20 cellular contexts compared by ENCODE assay signal in the genomic region with DNA sequence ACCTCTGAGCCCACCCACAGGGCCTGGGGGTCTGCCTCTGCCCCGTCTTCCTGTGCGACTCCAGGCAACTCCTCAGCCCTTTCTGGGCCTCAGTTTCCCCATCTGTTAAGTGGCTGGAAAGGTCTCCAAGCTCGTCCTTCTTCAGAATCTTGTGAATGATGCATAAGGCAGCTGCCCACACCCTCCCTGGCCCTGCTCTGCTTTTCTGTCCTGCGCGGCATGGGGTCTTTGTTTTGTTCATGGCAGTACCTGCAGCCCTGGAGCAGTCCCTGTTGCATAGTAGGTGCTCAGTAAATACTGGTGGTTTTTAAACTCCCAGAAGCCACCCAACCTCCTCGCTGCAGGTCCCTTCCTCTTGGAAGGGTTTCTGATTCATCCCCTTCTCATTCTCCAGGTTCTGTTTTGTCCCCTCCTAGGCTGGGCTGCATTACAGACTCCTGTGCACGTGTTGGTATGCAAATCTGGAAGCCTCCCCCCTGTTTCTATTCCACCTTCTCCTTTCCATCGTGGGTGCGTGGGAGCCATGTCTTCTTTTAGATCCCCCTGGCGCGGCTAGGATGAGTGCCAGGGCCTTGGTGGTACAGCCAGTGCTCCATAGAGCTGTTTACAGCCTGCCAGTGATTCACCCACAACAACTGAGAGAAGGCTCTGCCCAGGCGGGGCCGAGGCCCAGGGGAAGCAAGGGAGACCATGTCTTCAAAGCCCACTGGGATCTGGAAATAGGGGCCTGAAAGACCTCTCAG. TPM values are rescaled to one million over a fixed set of nuclear protein-coding genes. Genes with fewer than 3 reads are reported as not detected.
DNase-seq lines count a peak whose midpoint lies in the region; ATAC-seq, FAIRE-seq and TF ChIP-seq lines count a peak whose summit lies in the region.
"Had no signal": no experiment of that assay in that cellular context is flagged by ENCODE, and none has a peak within 500 bp of the region (broad histone marks: within the 10 kb centered on the region; RNA-seq: fewer than 3 reads in every experiment).

No MANE protein-coding gene starts in this region.

- H3K36me3 Mint-ChIP-seq in CD8-positive, alpha-beta T cell = no peaks in the 10 kb centered on the region
- H3K36me3 Mint-ChIP-seq: activated CD8-positive, alpha-beta memory T cell treated with anti-CD3 and anti-CD28 coated beads, Interleukin-2, amount 10 ng/mL, durations not matched to agents 7 days and 5 days; stimulated activated naive B cell treated with anti-CD40 and anti-IgM and Interleukin-4, amounts not matched to agents 10 μg/mL and 1 μg/mL and 100 μg/mL, for 72 hours had no signal

- H3K9me3 Mint-ChIP-seq in CD8-positive, alpha-beta T cell = no peaks in the 10 kb centered on the region
- H3K9me3 Mint-ChIP-seq: activated naive CD8-positive, alpha-beta T cell treated with anti-CD3 and anti-CD28 coated beads, Interleukin-2, amount 50 U/mL, for 24 hours; activated T-helper 2 cell treated with anti-CD3 and anti-CD28 coated beads, Interferon-gamma antibody, Interleukin-2, Interleukin-4, amounts not matched to agents 10 μg/mL and 5 μg/mL and 100 μg/mL, durations not matched to agents 14 hours and 24 hours and 36 hours; stimulated activated naive B cell treated with anti-CD40 and anti-IgM and Interleukin-4, amounts not matched to agents 10 μg/mL and 1 μg/mL and 100 μg/mL, for 72 hours; T-helper 1 cell treated with Interleukin-12 subunit alpha and Interleukin-12 subunit beta and Interleukin-4 antibody, amounts not matched to agents 30 μg/mL and 1 μg/mL, for 36 hours had no signal

- FAIRE-seq in H1 (lab: Jason Lieb, UNC) = peak; percentile 52

- ATAC-seq in CD8-positive, alpha-beta T cell = no peak
- no peak for ATAC-seq in HG03095 (IDR thresholded peaks at IDR 0.05; ENCODE audit: unreplicated experiment)
- ATAC-seq: activated CD8-positive, alpha-beta memory T cell treated with anti-CD3 and anti-CD28 coated beads, Interleukin-2, amount 10 ng/mL, durations not matched to agents 7 days and 5 days; stimulated activated naive B cell treated with anti-CD40 and anti-IgM and Interleukin-4, amounts not matched to agents 10 μg/mL and 1 μg/mL and 100 μg/mL, for 72 hours had no signal

- H3K27me3 ChIP-seq in ACC112 (ENCODE audit: insufficient read depth, low read length) (no peaks in the 10 kb centered on the region), MG63 (no peaks in the 10 kb centered on the region), H1 (replicated peaks in 1 of 4; ENCODE audit: control insufficient read depth in 3 of 4, extremely low read depth in 1 of 4, insufficient read depth in 3 of 4, low read length in 3 of 4) (no peaks in the 10 kb centered on the region; a peak in 2 of 7 replicates), neuronal stem cell (ENCODE audit: control insufficient read depth in 3 of 3, insufficient read depth in 3 of 3, low read depth in 1 of 3, low read length in 3 of 3) (peaks cover 0 to 67% (median 2%) of the 10 kb centered on the region in 3 experiments)
- no peaks in the 10 kb centered on the region for H3K27me3 ChIP-seq in CD8-positive, alpha-beta T cell (ENCODE audit: insufficient read depth, low read length)

- POLR2A ChIA-PET in H1 (lab: Charles Lee; ENCODE audit: partially characterized antibody) = interaction anchor here (0.7 to 4.1 kb wide), 6 partner anchors 10 to 55 kb away, joined by 3 to 34 read pairs (median 4); no protein-coding TSS in a partner anchor
- POLR2A ChIA-PET in CD8-positive, alpha-beta T cell (lab: Charles Lee) = no interaction called here

- CTCF ChIA-PET in H1 (lab: Charles Lee; ENCODE audit: partially characterized antibody) = interaction anchor here (0.9 to 5.6 kb wide), 16 partner anchors 10 to 83 kb away, joined by 3 to 52 read pairs (median 10); no protein-coding TSS in a partner anchor
- CTCF ChIA-PET in CD8-positive, alpha-beta T cell (lab: Charles Lee) = no interaction called here

- H3K79me2 ChIP-seq in ACC112 (ENCODE audit: control insufficient read depth, insufficient read depth, low read length, unreplicated experiment) = no peaks in the 10 kb centered on the region
- no peaks in the 10 kb centered on the region for H3K79me2 ChIP-seq in H1 (ENCODE audit: control insufficient read depth in 1 of 2, insufficient read depth in 2 of 2, low read length in 2 of 2)

- intact Hi-C loops in CD8-positive, alpha-beta T cell (cut with DNase I, micrococcal nuclease) = no loop called here

- H3K27ac ChIP-seq in ACC112 (ENCODE audit: low read depth, low read length) (no peak overlapping the region), H1 (ENCODE audit: low read depth, low read length) (no peak overlapping the region), neuronal stem cell (replicated peaks; ENCODE audit: low read length) (no peak overlapping the region)
- no peak overlapping the region for H3K27ac ChIP-seq in CD8-positive, alpha-beta T cell (ENCODE audit: low read depth, low read length)
- H3K27ac ChIP-seq: left lung had no signal

- H3K23me2 ChIP-seq in H1 (ENCODE audit: low read depth, low read length) = no peaks in the 10 kb centered on the region; the same call in 1 of the 2 replicates

- peaks cover 24% of the 10 kb centered on the region for H3K27me3 Mint-ChIP-seq in CD8-positive, alpha-beta T cell (ENCODE audit: low read depth)

- H3K27ac Mint-ChIP-seq in CD8-positive, alpha-beta T cell = no peak overlapping the region
- H3K27ac Mint-ChIP-seq: activated CD8-positive, alpha-beta memory T cell treated with anti-CD3 and anti-CD28 coated beads, Interleukin-2, amount 10 ng/mL, durations not matched to agents 7 days and 5 days; activated naive CD8-positive, alpha-beta T cell treated with anti-CD3 and anti-CD28 coated beads, Interleukin-2, amount 50 U/mL, for 24 hours; activated T-helper 2 cell treated with anti-CD3 and anti-CD28 coated beads, Interferon-gamma antibody, Interleukin-2, Interleukin-4, amounts not matched to agents 10 μg/mL and 5 μg/mL and 100 μg/mL, durations not matched to agents 14 hours and 24 hours and 36 hours; stimulated activated naive B cell treated with anti-CD40 and anti-IgM and Interleukin-4, amounts not matched to agents 10 μg/mL and 1 μg/mL and 100 μg/mL, for 72 hours; T-helper 1 cell treated with Interleukin-12 subunit alpha and Interleukin-12 subunit beta and Interleukin-4 antibody, amounts not matched to agents 30 μg/mL and 1 μg/mL, for 36 hours had no signal

- H2BK20ac ChIP-seq in H1 (ENCODE audit: low read length) = peak overlapping the region; percentile 72; the same call in 1 of the 2 replicates

- H4K5ac ChIP-seq in H1 (ENCODE audit: insufficient read length, low read depth, low read length) = no peak overlapping the region

- H3K23ac ChIP-seq in H1 (ENCODE audit: insufficient read length) (no peak overlapping the region), neuronal stem cell (ENCODE audit: low read depth, low read length, poor library complexity) (no peak overlapping the region)

- 0 out of 2 replicates have a peak overlapping the region, but pooled peaks have one; percentile 19 for H3K4me3 ChIP-seq in ACC112 (ENCODE audit: low read depth, low read length)
- no peak overlapping the region for H3K4me3 ChIP-seq in MG63
- H3K4me3 ChIP-seq in H1 (ENCODE audit: extremely low read depth in 1 of 4, insufficient read depth in 2 of 4, low read depth in 3 of 4, low read length in 4 of 4) = peak overlapping the region in 1 of 4 experiments; percentile 19; a peak in 1 of 8 replicates
- no peak overlapping the region for H3K4me3 ChIP-seq in neuronal stem cell (ENCODE audit: low read length in 2 of 2)
- no peak overlapping the region for H3K4me3 ChIP-seq in CD8-positive, alpha-beta T cell (ENCODE audit: low read depth, low read length)
- H3K4me3 ChIP-seq: left lung had no signal

- H3K14ac ChIP-seq in H1 (ENCODE audit: insufficient read length) (no peak overlapping the region), neuronal stem cell (ENCODE audit: low read length) (peak overlapping the region; percentile 73)

- no peaks in the 10 kb centered on the region for H3K36me3 ChIP-seq in ACC112 (ENCODE audit: insufficient read depth, low read length)
- no peaks in the 10 kb centered on the region for H3K36me3 ChIP-seq in MG63
- H3K36me3 ChIP-seq in H1 (ENCODE audit: control insufficient read depth in 2 of 4, insufficient read depth in 4 of 4, low read length in 3 of 4) = no peaks in the 10 kb centered on the region
- no peaks in the 10 kb centered on the region for H3K36me3 ChIP-seq in neuronal stem cell (replicated peaks in 1 of 2; ENCODE audit: control insufficient read depth in 2 of 2, insufficient read depth in 2 of 2, low read length in 2 of 2)
- H3K36me3 ChIP-seq in CD8-positive, alpha-beta T cell (ENCODE audit: insufficient read depth, low read length) = no peaks in the 10 kb centered on the region
- H3K36me3 ChIP-seq: left lung had no signal

- H2BK5ac ChIP-seq in H1 (ENCODE audit: low read depth, low read length) (peak overlapping the region; percentile 22; the same call in 1 of the 2 replicates), neuronal stem cell (ENCODE audit: low read length) (no peak overlapping the region)

- no peak overlapping the region for H3K56ac ChIP-seq in H1 (replicated peaks; ENCODE audit: insufficient read length, low read depth, low read length)

- H2AK5ac ChIP-seq in H1 (ENCODE audit: low read depth, low read length) (peak overlapping the region; percentile 19; the same call in 1 of the 2 replicates), neuronal stem cell (ENCODE audit: low read depth, low read length) (peak overlapping the region; percentile 72)

- TF ChIP-seq EP300 in H1 (IDR thresholded peaks at IDR 0.05; ENCODE audit: borderline replicate concordance in 1 of 2, low read depth in 2 of 2, low read length in 2 of 2) = no peak

- H3K4ac ChIP-seq in H1 (replicated peaks; ENCODE audit: insufficient read length, low read depth, low read length) (peak overlapping the region; percentile 40), neuronal stem cell (ENCODE audit: low read length) (no peak overlapping the region)

- WGBS in H1 (ENCODE audit: extremely low coverage in 1 of 2, insufficient coverage in 1 of 2, insufficient read length in 1 of 2, insufficient replicate concordance in 2 of 2, low coverage in 1 of 2, low lambda C conversion rate in 2 of 2, missing lambda C conversion rate in 1 of 2), 2 experiments = 64% methylated on average over 13 of the region's 13 CpGs; no CpG with 5 or more reads in 1 of the 2 experiments
- WGBS in neuronal stem cell (ENCODE audit: extremely low coverage in 2 of 2, insufficient read length in 2 of 2, insufficient replicate concordance in 1 of 2), 2 donors = no CpG with 5 or more reads among the region's 13 CpGs

- H3K4me2 ChIP-seq in H1 (ENCODE audit: insufficient read depth in 1 of 2, low read depth in 2 of 2, low read length in 2 of 2) = peak overlapping the region; percentile 10 to 28; a peak in 2 of 4 replicates
- H3K4me2 ChIP-seq in neuronal stem cell (ENCODE audit: insufficient read depth, low read length, poor library complexity, severe bottlenecking) = no peak overlapping the region

- H4K20me1 ChIP-seq in H1 (replicated peaks in 1 of 2; ENCODE audit: control insufficient read depth in 1 of 2, insufficient read depth in 2 of 2, low read length in 2 of 2) = no peaks in the 10 kb centered on the region

- peaks cover 33% of the 10 kb centered on the region for H3K4me1 ChIP-seq in ACC112 (ENCODE audit: control insufficient read depth, insufficient read depth, low read length, unreplicated experiment)
- peaks cover 5 to 32% (median 23%) of the 10 kb centered on the region in 4 experiments for H3K4me1 ChIP-seq in H1 (replicated peaks in 1 of 4; ENCODE audit: control insufficient read depth in 3 of 4, insufficient read depth in 4 of 4, low read length in 3 of 4)
- H3K4me1 ChIP-seq in neuronal stem cell (ENCODE audit: control insufficient read depth in 2 of 2, insufficient read depth in 1 of 2, low read depth in 1 of 2, low read length in 2 of 2) = peaks cover 4 to 7% of the 10 kb centered on the region in 2 donors
- H3K4me1 ChIP-seq in CD8-positive, alpha-beta T cell (ENCODE audit: insufficient read depth, low read length) = no peaks in the 10 kb centered on the region

- H3K9me3 ChIP-seq in MG63 (no peaks in the 10 kb centered on the region), H1 (ENCODE audit: insufficient read depth in 2 of 2, low read depth in 1 of 2, low read length in 1 of 2) (no peaks in the 10 kb centered on the region), neuronal stem cell (replicated peaks in 1 of 2; ENCODE audit: control insufficient read depth in 2 of 2, insufficient read depth in 1 of 2, low read depth in 1 of 2, low read length in 2 of 2) (no peaks in the 10 kb centered on the region)
- no peaks in the 10 kb centered on the region for H3K9me3 ChIP-seq in CD8-positive, alpha-beta T cell (ENCODE audit: low read length)
- H3K9me3 ChIP-seq: left lung had no signal

- TF ChIP-seq RAD21 in H1 (IDR thresholded peaks at IDR 0.05 in 1 of 2, conservative IDR thresholded peaks at IDR 0.05 in 1 of 2; ENCODE audit: low read depth in 2 of 2, low read length in 2 of 2) = no peak

- H2BK15ac ChIP-seq in H1 (ENCODE audit: low read length) = 0 out of 2 replicates have a peak overlapping the region, but pooled peaks have one; percentile 63
- H2BK15ac ChIP-seq in neuronal stem cell (ENCODE audit: low read length) = no peak overlapping the region

- H3K18ac ChIP-seq in H1 (ENCODE audit: extremely low read depth, low read length) = 0 out of 2 replicates have a peak overlapping the region, but pooled peaks have one; percentile 24
- H3K18ac ChIP-seq in neuronal stem cell (ENCODE audit: low read length) = no peak overlapping the region

- H3K4me1 Mint-ChIP-seq in CD8-positive, alpha-beta T cell (ENCODE audit: low read depth) = no peaks in the 10 kb centered on the region
- H3K4me1 Mint-ChIP-seq: activated CD8-positive, alpha-beta memory T cell treated with anti-CD3 and anti-CD28 coated beads, Interleukin-2, amount 10 ng/mL, durations not matched to agents 7 days and 5 days; activated naive CD8-positive, alpha-beta T cell treated with anti-CD3 and anti-CD28 coated beads, Interleukin-2, amount 50 U/mL, for 24 hours; stimulated activated naive B cell treated with anti-CD40 and anti-IgM and Interleukin-4, amounts not matched to agents 10 μg/mL and 1 μg/mL and 100 μg/mL, for 72 hours had no signal

- peak overlapping the region; percentile 66 for H2BK120ac ChIP-seq in H1 (replicated peaks; ENCODE audit: low read depth, low read length)
- no peak overlapping the region for H2BK120ac ChIP-seq in neuronal stem cell (ENCODE audit: low read depth, low read length)

- TF ChIP-seq POLR2A in H1 (IDR thresholded peaks at IDR 0.05; ENCODE audit: control extremely low read depth in 1 of 2, low read depth in 2 of 2, low read length in 2 of 2) = no peak

- H3K9ac ChIP-seq in H1 (replicated peaks in 1 of 4; ENCODE audit: extremely low read depth in 1 of 4, low read depth in 3 of 4, low read length in 3 of 4) = no peak overlapping the region; a peak in 1 of 7 replicates
- H3K9ac ChIP-seq in neuronal stem cell (ENCODE audit: low read depth, low read length, poor library complexity) = peak overlapping the region; percentile 78

- H4K91ac ChIP-seq in H1 (replicated peaks; ENCODE audit: insufficient read length, low read length) = peak overlapping the region; percentile 50
- H4K91ac ChIP-seq in neuronal stem cell (ENCODE audit: low read depth, low read length, poor library complexity) = no peak overlapping the region

- TF ChIP-seq CTCF in H1 (IDR thresholded peaks at IDR 0.05; ENCODE audit: control extremely low read depth in 1 of 3, insufficient read depth in 1 of 3, low read depth in 1 of 3, low read length in 3 of 3) = no peak
- no peak for TF ChIP-seq CTCF in CD8-positive, alpha-beta T cell (IDR thresholded peaks at IDR 0.05)

- H2AFZ ChIP-seq in ACC112 (ENCODE audit: low read length, unreplicated experiment) (no peak overlapping the region), H1 (ENCODE audit: low read length) (0 out of 2 replicates have a peak overlapping the region, but pooled peaks have one; percentile 36), neuronal stem cell (ENCODE audit: low read length) (no peak overlapping the region)

- H3K4me3 Mint-ChIP-seq in CD8-positive, alpha-beta T cell = no peak overlapping the region
- H3K4me3 Mint-ChIP-seq: activated CD8-positive, alpha-beta memory T cell treated with anti-CD3 and anti-CD28 coated beads, Interleukin-2, amount 10 ng/mL, durations not matched to agents 7 days and 5 days; activated naive CD8-positive, alpha-beta T cell treated with anti-CD3 and anti-CD28 coated beads, Interleukin-2, amount 50 U/mL, for 24 hours; stimulated activated naive B cell treated with anti-CD40 and anti-IgM and Interleukin-4, amounts not matched to agents 10 μg/mL and 1 μg/mL and 100 μg/mL, for 72 hours; T-helper 1 cell treated with Interleukin-12 subunit alpha and Interleukin-12 subunit beta and Interleukin-4 antibody, amounts not matched to agents 30 μg/mL and 1 μg/mL, for 36 hours had no signal

- peak; percentile 48 for DNase-seq in MG63
- DNase-seq in H1 (ENCODE audit: low read depth in 1 of 2, low spot score in 2 of 2) = peak in 1 of 2 experiments; percentile 67
- no peak for DNase-seq in neuronal stem cell (ENCODE audit: low spot score)
- no peak for DNase-seq in CD8-positive, alpha-beta T cell
- no peak for DNase-seq in activated CD4-positive, alpha-beta T cell treated with anti-CD3 and anti-CD28 coated beads for 4 hours
- DNase-seq in DMS79 (lab: John Stamatoyannopoulos, UW) = no peak
- DNase-seq: activated CD4-positive, CD25-positive, alpha-beta regulatory T cell treated with anti-CD3 and anti-CD28 coated beads, Interleukin-2, amount 50 U/mL, for 72 hours; activated CD8-positive, alpha-beta memory T cell treated with anti-CD3 and anti-CD28 coated beads, Interleukin-2, amount 10 ng/mL, durations not matched to agents 7 days and 5 days; activated naive CD8-positive, alpha-beta T cell treated with anti-CD3 and anti-CD28 coated beads, Interleukin-2, amount 50 U/mL, for 24 hours; central memory CD4-positive, alpha-beta T cell; COR-L47; effector memory CD4-positive, alpha-beta T cell; NCI-H1694 treated with DMSO at 0.1 percent for 48 hours; NK-92 treated with Interleukin-12 subunit alpha and Interleukin-12 subunit beta, amount 100 ng/mL, for 24 hours; stimulated activated naive B cell treated with anti-CD40 and anti-IgM and Interleukin-4, amounts not matched to agents 10 μg/mL and 1 μg/mL and 100 μg/mL, for 72 hours had no signal

- H2BK12ac ChIP-seq in H1 (ENCODE audit: low read depth, low read length) (peak overlapping the region; percentile 2; the same call in 1 of the 2 replicates), neuronal stem cell (ENCODE audit: low read length) (no peak overlapping the region)

- H3K79me1 ChIP-seq in H1 (ENCODE audit: low read depth, low read length) (no peaks in the 10 kb centered on the region), neuronal stem cell (ENCODE audit: low read depth, low read length) (no peaks in the 10 kb centered on the region)

- H4K8ac ChIP-seq in H1 (ENCODE audit: extremely low read depth, insufficient read depth, low read length) (peak overlapping the region; percentile 64; the same call in 1 of the 2 replicates), neuronal stem cell (ENCODE audit: low read depth, low read length) (no peak overlapping the region)

RNA-seq across cellular contexts. Expression of gene SYT7, which starts 19.3 kb away (rescaled TPM):
- 3.7 and 9.9 TPM in 2 replicates for total RNA-seq in MG63 (2014; rRNA removed; shearing (Covaris generic); ENCODE audit: low replicate concordance)
- total RNA-seq in H1 (2021; fragmentation: NEBNext Ultra II Directional; extraction: Animal tissue kit (Norgen Biotek cat#: 25700)) = 10.5 and 10.6 TPM in 2 replicates
- polyA plus RNA-seq in H1 (2011; rRNA removed) = 9.6 and 14.4 TPM in 2 replicates
- 9.2 TPM for polyA plus RNA-seq in H1 (2011; cell fraction: cytosol; rRNA removed)
- polyA plus RNA-seq in H1 (2011; cell fraction: nucleus; rRNA removed) = 23.5 TPM
- 9.2 to 16.6 TPM (median 13.7 TPM) in 4 replicates for polyA plus RNA-seq in H1 (2012, experiment 1 of 2)
- 7.6 TPM for polyA plus RNA-seq in H1 (2012, experiment 2 of 2)
- 10.6 TPM for polyA plus RNA-seq in H1 (2013, experiment 1 of 2)
- polyA plus RNA-seq in H1 (2013, experiment 2 of 2) = 10.5 TPM
- 5.7 and 8.6 TPM in 2 replicates for polyA minus RNA-seq in H1 (2011; rRNA and poly(A)+ RNA removed)
- 8.2 TPM for polyA minus RNA-seq in H1 (2011; cell fraction: cytosol; rRNA and poly(A)+ RNA removed)
- 6.4 TPM for polyA minus RNA-seq in H1 (2011; cell fraction: nucleus; rRNA and poly(A)+ RNA removed)
- polyA plus RNA-seq in neuronal stem cell (2013, experiment 1 of 2) = 2.5 TPM
- 2.3 TPM for polyA plus RNA-seq in neuronal stem cell (2013, experiment 2 of 2)
- not detected for total RNA-seq in CD8-positive, alpha-beta T cell
- total RNA-seq: activated CD8-positive, alpha-beta memory T cell treated with anti-CD3 and anti-CD28 coated beads, Interleukin-2, amount 10 ng/mL, durations not matched to agents 7 days and 5 days had no signal
